8 cellular contexts compared by ENCODE assay signal in genomic region chr13:19781526-19781925, GRCh38. TPM values are rescaled to one million over a fixed set of nuclear protein-coding genes. Genes with fewer than 3 reads are reported as not detected.
DNase-seq lines count a peak whose midpoint lies in the region; ATAC-seq lines count a peak whose summit lies in the region.

No MANE protein-coding gene starts in this region.

- CTCF ChIA-PET in activated CD4-positive, alpha-beta memory T cell treated with anti-CD3 and anti-CD28 coated beads, Interleukin-2, amount 10 ng/mL, durations not matched to agents 7 days and 5 days (lab: Charles Lee): interaction anchor here (0.7 to 1.3 kb wide), 2 partner anchors 8 to 71 kb away, joined by 3 to 4 read pairs; no protein-coding TSS in a partner anchor

- H3K4me1 Mint-ChIP-seq in activated CD4-positive, alpha-beta memory T cell treated with anti-CD3 and anti-CD28 coated beads, Interleukin-2, amount 10 ng/mL, durations not matched to agents 7 days and 5 days: peaks cover 14% of the 10 kb centered on the region
- H3K4me1 Mint-ChIP-seq in stimulated activated naive B cell treated with anti-CD40 and anti-IgM and Interleukin-4, amounts not matched to agents 10 μg/mL and 1 μg/mL and 100 μg/mL, for 72 hours: peaks cover 4% of the 10 kb centered on the region in 2 donors

- POLR2A ChIA-PET in activated CD4-positive, alpha-beta memory T cell treated with anti-CD3 and anti-CD28 coated beads, Interleukin-2, amount 10 ng/mL, durations not matched to agents 7 days and 5 days (lab: Charles Lee): interaction anchor here (0.5 to 4.7 kb wide), 12 partner anchors 9 to 178 kb away, joined by 3 to 109 read pairs (median 8); partner anchors contain the start of genes MPHOSPH8 and ZMYM5

- no peak for ATAC-seq in stimulated activated naive B cell treated with anti-CD40 and anti-IgM and Interleukin-4, amounts not matched to agents 10 μg/mL and 1 μg/mL and 100 μg/mL, for 72 hours (replicated peaks)
- ATAC-seq in HG02884 (IDR thresholded peaks at IDR 0.05; ENCODE audit: unreplicated experiment) (no peak), GM18502 (IDR thresholded peaks at IDR 0.05; ENCODE audit: poor library complexity, unreplicated experiment) (no peak)

- peaks cover 23% of the 10 kb centered on the region for H3K36me3 Mint-ChIP-seq in activated CD4-positive, alpha-beta memory T cell treated with anti-CD3 and anti-CD28 coated beads, Interleukin-2, amount 10 ng/mL, durations not matched to agents 7 days and 5 days (ENCODE audit: low read depth)
- peaks cover 12 to 17% of the 10 kb centered on the region in 2 donors for H3K36me3 Mint-ChIP-seq in stimulated activated naive B cell treated with anti-CD40 and anti-IgM and Interleukin-4, amounts not matched to agents 10 μg/mL and 1 μg/mL and 100 μg/mL, for 72 hours

- H3K9me3 Mint-ChIP-seq in activated CD4-positive, alpha-beta memory T cell treated with anti-CD3 and anti-CD28 coated beads, Interleukin-2, amount 10 ng/mL, durations not matched to agents 7 days and 5 days: no peaks in the 10 kb centered on the region
- peaks cover 0 to 1% of the 10 kb centered on the region in 2 donors for H3K9me3 Mint-ChIP-seq in stimulated activated naive B cell treated with anti-CD40 and anti-IgM and Interleukin-4, amounts not matched to agents 10 μg/mL and 1 μg/mL and 100 μg/mL, for 72 hours

- DNase-seq in DMS 273 (lab: John Stamatoyannopoulos, UW; ENCODE audit: unreplicated experiment) (peak; percentile 31), DMS 273 treated with DMSO at 0.1 percent for 48 hours (lab: John Stamatoyannopoulos, UW) (no peak), cortex of kidney (lab: John Stamatoyannopoulos, UW) (no peak)
- peak; percentile 26 for DNase-seq in activated CD4-positive, alpha-beta memory T cell treated with anti-CD3 and anti-CD28 coated beads, Interleukin-2, amount 10 ng/mL, durations not matched to agents 7 days and 5 days
- DNase-seq in stimulated activated naive B cell treated with anti-CD40 and anti-IgM and Interleukin-4, amounts not matched to agents 10 μg/mL and 1 μg/mL and 100 μg/mL, for 72 hours: no peak

- no peaks in the 10 kb centered on the region for H3K27me3 Mint-ChIP-seq in activated CD4-positive, alpha-beta memory T cell treated with anti-CD3 and anti-CD28 coated beads, Interleukin-2, amount 10 ng/mL, durations not matched to agents 7 days and 5 days
- no peaks in the 10 kb centered on the region for H3K27me3 Mint-ChIP-seq in stimulated activated naive B cell treated with anti-CD40 and anti-IgM and Interleukin-4, amounts not matched to agents 10 μg/mL and 1 μg/mL and 100 μg/mL, for 72 hours

- H3K4me3 ChIP-seq in iPS-11a (ENCODE audit: low read depth, low read length): peak overlapping the region; percentile 100

- peak overlapping the region; percentile 99 for H3K27ac Mint-ChIP-seq in activated CD4-positive, alpha-beta memory T cell treated with anti-CD3 and anti-CD28 coated beads, Interleukin-2, amount 10 ng/mL, durations not matched to agents 7 days and 5 days
- peak overlapping the region; percentile 99 for H3K27ac Mint-ChIP-seq in stimulated activated naive B cell treated with anti-CD40 and anti-IgM and Interleukin-4, amounts not matched to agents 10 μg/mL and 1 μg/mL and 100 μg/mL, for 72 hours

- peak overlapping the region; percentile 98 for H3K4me3 Mint-ChIP-seq in activated CD4-positive, alpha-beta memory T cell treated with anti-CD3 and anti-CD28 coated beads, Interleukin-2, amount 10 ng/mL, durations not matched to agents 7 days and 5 days
- peak overlapping the region; percentile 96 to 97 for H3K4me3 Mint-ChIP-seq in stimulated activated naive B cell treated with anti-CD40 and anti-IgM and Interleukin-4, amounts not matched to agents 10 μg/mL and 1 μg/mL and 100 μg/mL, for 72 hours

RNA-seq across cellular contexts. Expression of gene PSPC1, which starts 1.2 kb away (rescaled TPM):
- 10 to 100 TPM; 66.6 to 69.4 TPM for total RNA-seq in activated CD4-positive, alpha-beta memory T cell treated with anti-CD3 and anti-CD28 coated beads, Interleukin-2, amount 10 ng/mL, durations not matched to agents 7 days and 5 days

Comparison
In these comparisons a context has a peak if more than half of its experiments do, and no peak if none do; other contexts are left out.
1. DNase-seq: peak in DMS 273 (single experiment) and activated CD4-positive, alpha-beta memory T cell treated with anti-CD3 and anti-CD28 coated beads, Interleukin-2, amount 10 ng/mL, durations not matched to agents 7 days and 5 days (single experiment); none in DMS 273 treated with DMSO at 0.1 percent for 48 hours (single experiment), stimulated activated naive B cell treated with anti-CD40 and anti-IgM and Interleukin-4, amounts not matched to agents 10 μg/mL and 1 μg/mL and 100 μg/mL, for 72 hours (single experiment) and cortex of kidney (single experiment).